8 cellular contexts compared by ENCODE assay signal in the genomic region with DNA sequence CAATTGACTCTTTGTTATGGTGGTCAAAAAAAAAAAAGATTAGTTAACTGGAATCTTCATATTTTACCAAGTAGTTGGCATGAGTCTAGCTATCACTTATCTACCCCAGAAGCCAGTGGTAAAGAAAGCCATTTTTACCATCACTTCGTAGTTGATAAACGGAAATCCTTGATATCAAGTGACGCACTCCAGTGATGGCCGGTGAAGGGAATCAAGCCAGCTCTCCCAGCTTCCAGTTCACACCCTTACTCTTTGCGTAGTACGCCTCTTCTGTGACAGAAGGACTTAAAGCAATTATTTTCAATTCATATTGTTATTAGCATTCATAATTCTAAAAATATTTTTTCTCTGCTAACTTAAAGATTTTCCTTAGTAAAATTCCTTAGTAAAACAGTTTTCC.
"Had no signal": no experiment of that assay in that cellular context is flagged by ENCODE, and none has a peak within 500 bp of the region (broad histone marks: within the 10 kb centered on the region; RNA-seq: fewer than 3 reads in every experiment).

No MANE protein-coding gene starts in this region.

- H3K27ac ChIP-seq: GM23248 had no signal

- H3K9me3 ChIP-seq: HAP-1 had no signal

- H3K4me2 ChIP-seq: GM23338 had no signal

- DNase-seq: GM23248, GOT3, H7, H9, HFFc6 had no signal

- H3K36me3 ChIP-seq: HAP-1 had no signal

- H3K4me3 ChIP-seq: GM23248, GM23338, HAP-1 had no signal

- H3K9ac ChIP-seq: GM23248 had no signal

- H3K4me1 ChIP-seq: HAP-1 had no signal

- FAIRE-seq: H54 had no signal

- H2AFZ ChIP-seq: GM23248, GM23338 had no signal
